In the genomic region with DNA sequence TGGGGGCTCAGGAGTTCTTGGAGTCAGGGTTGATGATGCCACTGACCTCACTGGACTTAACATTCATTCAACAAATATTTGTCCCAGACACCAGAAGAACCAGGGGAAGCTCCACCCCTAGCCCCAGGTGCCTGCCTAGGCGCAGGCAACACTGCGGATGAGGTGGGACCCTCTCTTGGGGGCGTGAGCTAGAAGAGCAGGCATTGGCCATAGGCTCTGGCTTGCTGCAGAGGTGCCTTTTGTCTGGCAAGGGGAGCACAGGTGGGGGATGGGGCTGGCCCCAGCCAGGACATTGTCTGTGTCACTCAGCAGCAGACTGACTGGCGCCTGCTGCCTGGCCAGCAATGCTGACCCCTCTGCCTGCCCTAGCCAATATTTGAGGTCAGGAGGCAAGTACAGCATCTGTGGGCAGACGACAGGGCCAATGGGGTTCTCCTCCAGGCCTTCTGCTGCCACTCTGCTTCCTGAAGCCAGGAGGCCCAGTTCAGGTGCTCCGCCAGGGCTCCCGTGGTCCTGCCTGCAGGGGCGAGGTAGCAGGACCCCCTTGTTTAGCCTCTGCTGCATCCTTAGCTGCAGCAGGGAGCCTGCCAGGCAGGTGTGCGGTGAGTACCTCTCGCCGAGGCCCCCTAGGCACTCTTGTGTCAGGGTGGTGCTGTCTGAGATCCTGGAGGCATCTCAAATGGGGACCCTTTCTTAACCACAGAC, we compare ENCODE assay signal across 19 cellular contexts. TPM values are rescaled to one million over a fixed set of nuclear protein-coding genes. Genes with fewer than 3 reads are reported as not detected.
"Had no signal": no experiment of that assay in that cellular context is flagged by ENCODE, and none has a peak within 500 bp of the region (broad histone marks: within the 10 kb centered on the region; RNA-seq: fewer than 3 reads in every experiment).

No MANE protein-coding gene starts in this region.

- H3K27me3 Mint-ChIP-seq: activated CD4-positive, alpha-beta memory T cell treated with anti-CD3 and anti-CD28 coated beads, Interleukin-2, amount 10 ng/mL, durations not matched to agents 7 days and 5 days; activated naive CD4-positive, alpha-beta T cell treated with anti-CD3 and anti-CD28 coated beads, Interleukin-2, amount 50 U/mL, for 24 hours; stimulated activated naive CD8-positive, alpha-beta T cell treated with anti-CD3 and anti-CD28 coated beads, Interleukin-15, Interleukin-2, amounts not matched to agents 100 ng/mL and 50 ng/mL, for 24 hours; T-helper 17 cell; type B pancreatic cell had no signal

- H2AFZ ChIP-seq: hepatocyte, parathyroid adenoma had no signal

- H3K9me3 Mint-ChIP-seq: activated CD4-positive, alpha-beta memory T cell treated with anti-CD3 and anti-CD28 coated beads, Interleukin-2, amount 10 ng/mL, durations not matched to agents 7 days and 5 days; activated naive CD4-positive, alpha-beta T cell treated with anti-CD3 and anti-CD28 coated beads, Interleukin-2, amount 50 U/mL, for 24 hours; activated T-cell treated with anti-CD3 and anti-CD28 coated beads, Interleukin-2, amount 50 U/mL, for 4 hours; stimulated activated naive CD8-positive, alpha-beta T cell treated with anti-CD3 and anti-CD28 coated beads, Interleukin-15, Interleukin-2, amounts not matched to agents 100 ng/mL and 50 ng/mL, for 24 hours; type B pancreatic cell had no signal

- DNase-seq: activated CD4-positive, alpha-beta memory T cell treated with anti-CD3 and anti-CD28 coated beads, Interleukin-2, amount 10 ng/mL, durations not matched to agents 7 days and 5 days; activated effector memory CD4-positive, alpha-beta T cell treated with Interleukin-2 at 50 U/mL for 16 hours; activated T-cell treated with anti-CD3 and anti-CD28 coated beads, Interleukin-2, amount 50 U/mL, for 4 hours; adrenal gland; caudate nucleus; effector CD4-positive, alpha-beta T cell; T-helper 17 cell; WERI-Rb-1 had no signal

- H3K4me1 ChIP-seq: adrenal gland, parathyroid adenoma had no signal

- H3K9ac ChIP-seq: parathyroid adenoma had no signal

- H3K4me1 Mint-ChIP-seq: activated CD4-positive, alpha-beta memory T cell treated with anti-CD3 and anti-CD28 coated beads, Interleukin-2, amount 10 ng/mL, durations not matched to agents 7 days and 5 days; activated naive CD4-positive, alpha-beta T cell treated with anti-CD3 and anti-CD28 coated beads, Interleukin-2, amount 50 U/mL, for 24 hours; T-helper 17 cell had no signal

- H3K27ac ChIP-seq: adrenal gland, hepatocyte, parathyroid adenoma, WERI-Rb-1 had no signal

- H3K9me3 ChIP-seq: adrenal gland, esophagus muscularis mucosa, suprapubic skin had no signal

- H3K4me3 Mint-ChIP-seq: activated CD4-positive, alpha-beta memory T cell treated with anti-CD3 and anti-CD28 coated beads, Interleukin-2, amount 10 ng/mL, durations not matched to agents 7 days and 5 days; activated naive CD4-positive, alpha-beta T cell treated with anti-CD3 and anti-CD28 coated beads, Interleukin-2, amount 50 U/mL, for 24 hours; activated T-cell treated with anti-CD3 and anti-CD28 coated beads, Interleukin-2, amount 50 U/mL, for 4 hours; stimulated activated naive CD8-positive, alpha-beta T cell treated with anti-CD3 and anti-CD28 coated beads, Interleukin-15, Interleukin-2, amounts not matched to agents 100 ng/mL and 50 ng/mL, for 24 hours; T-helper 17 cell; type B pancreatic cell had no signal

- H3K79me2 ChIP-seq: hepatocyte, parathyroid adenoma had no signal

- H3K4me3 ChIP-seq: adrenal gland, coronary artery, esophagus muscularis mucosa, hepatocyte, lung, smooth muscle cell, suprapubic skin had no signal

- H3K27ac Mint-ChIP-seq: activated CD4-positive, alpha-beta memory T cell treated with anti-CD3 and anti-CD28 coated beads, Interleukin-2, amount 10 ng/mL, durations not matched to agents 7 days and 5 days; activated naive CD4-positive, alpha-beta T cell treated with anti-CD3 and anti-CD28 coated beads, Interleukin-2, amount 50 U/mL, for 24 hours; stimulated activated naive CD8-positive, alpha-beta T cell treated with anti-CD3 and anti-CD28 coated beads, Interleukin-15, Interleukin-2, amounts not matched to agents 100 ng/mL and 50 ng/mL, for 24 hours; T-helper 17 cell; type B pancreatic cell had no signal

- ATAC-seq: activated T-cell treated with anti-CD3 and anti-CD28 coated beads, Interleukin-2, amount 50 U/mL, for 4 hours; T-helper 17 cell had no signal

- H3K36me3 ChIP-seq: adrenal gland, esophagus muscularis mucosa, suprapubic skin, WERI-Rb-1 had no signal

- H3K4me2 ChIP-seq: hepatocyte, smooth muscle cell had no signal

- H3K27me3 ChIP-seq: adrenal gland, esophagus muscularis mucosa, hepatocyte, suprapubic skin had no signal

- H3K36me3 Mint-ChIP-seq: activated naive CD4-positive, alpha-beta T cell treated with anti-CD3 and anti-CD28 coated beads, Interleukin-2, amount 50 U/mL, for 24 hours; type B pancreatic cell had no signal

RNA-seq across cellular contexts. Expression of a gene that starts 4.0 kb away (rescaled TPM):
- total RNA-seq: activated CD4-positive, alpha-beta memory T cell treated with anti-CD3 and anti-CD28 coated beads, Interleukin-2, amount 10 ng/mL, durations not matched to agents 7 days and 5 days; activated T-cell treated with anti-CD3 and anti-CD28 coated beads, Interleukin-2, amount 50 U/mL, for 4 hours; adrenal gland; esophagus muscularis mucosa; kidney epithelial cell; lung; smooth muscle cell; suprapubic skin; T-helper 17 cell had no signal
- polyA plus RNA-seq: adrenal gland, lung, smooth muscle cell had no signal
